ENCODE assay signal across 21 cellular contexts in genomic region chr6:6645266-6645917, GRCh38. TPM values are rescaled to one million over a fixed set of nuclear protein-coding genes. Genes with fewer than 3 reads are reported as not detected.
DNase-seq lines count a peak whose midpoint lies in the region; ATAC-seq and TF ChIP-seq lines count a peak whose summit lies in the region.
"Had no signal": no experiment of that assay in that cellular context is flagged by ENCODE, and none has a peak within 500 bp of the region (broad histone marks: within the 10 kb centered on the region; RNA-seq: fewer than 3 reads in every experiment).

No MANE protein-coding gene starts in this region.

- no TSS peak for BruUV-seq in PC-9 (replicated peaks; lab: Mats Ljungman, UMichigan)

- peak overlapping the region; percentile 24 for H3K27ac Mint-ChIP-seq in activated naive CD8-positive, alpha-beta T cell treated with anti-CD3 and anti-CD28 coated beads, Interleukin-2, amount 10 ng/mL, durations not matched to agents 7 days and 5 days
- H3K27ac Mint-ChIP-seq in activated naive CD8-positive, alpha-beta T cell treated with anti-CD3 and anti-CD28 coated beads, Interleukin-2, amount 50 U/mL, for 24 hours = no peak overlapping the region
- H3K27ac Mint-ChIP-seq: CD8-positive, alpha-beta T cell; GM23338 had no signal

- no peaks in the 10 kb centered on the region for H3F3A ChIP-seq in PC-9 (ENCODE audit: insufficient read depth, low read depth)

- CTCF ChIA-PET in PC-9 (lab: Charles Lee) = no interaction called here

- H3K27ac ChIP-seq in PC-9 = no peak overlapping the region
- H3K27ac ChIP-seq: RWPE1, SJCRH30 had no signal

- no peaks in the 10 kb centered on the region for H3K27me3 ChIP-seq in PC-9 (ENCODE audit: insufficient read depth, low read depth)
- H3K27me3 ChIP-seq: SJCRH30 had no signal

- H2AFZ ChIP-seq in PC-9 = no peak overlapping the region
- H2AFZ ChIP-seq: GM23338 had no signal

- H3K36me3 Mint-ChIP-seq in activated naive CD8-positive, alpha-beta T cell treated with anti-CD3 and anti-CD28 coated beads, Interleukin-2, amount 10 ng/mL, durations not matched to agents 7 days and 5 days = peaks cover 15% of the 10 kb centered on the region
- H3K36me3 Mint-ChIP-seq in activated naive CD8-positive, alpha-beta T cell treated with anti-CD3 and anti-CD28 coated beads, Interleukin-2, amount 50 U/mL, for 24 hours (ENCODE audit: low read depth) = no peaks in the 10 kb centered on the region
- H3K36me3 Mint-ChIP-seq: CD8-positive, alpha-beta T cell had no signal

- peak overlapping the region; percentile 16 for H3K4me3 ChIP-seq in NB4 (ENCODE audit: low read depth, low read length)
- no peak overlapping the region for H3K4me3 ChIP-seq in PC-9
- H3K4me3 ChIP-seq: GM12878, GM23338, SJCRH30 had no signal

- no peaks in the 10 kb centered on the region for H3K27me3 Mint-ChIP-seq in activated naive CD8-positive, alpha-beta T cell treated with anti-CD3 and anti-CD28 coated beads, Interleukin-2, amount 10 ng/mL, durations not matched to agents 7 days and 5 days
- no peaks in the 10 kb centered on the region for H3K27me3 Mint-ChIP-seq in activated naive CD8-positive, alpha-beta T cell treated with anti-CD3 and anti-CD28 coated beads, Interleukin-2, amount 50 U/mL, for 24 hours

- H3K36me3 ChIP-seq in PC-9 (ENCODE audit: low read depth) = no peaks in the 10 kb centered on the region
- H3K36me3 ChIP-seq: SJCRH30 had no signal

- H3K79me2 ChIP-seq in PC-9 (ENCODE audit: low read depth) = no peaks in the 10 kb centered on the region

- TF ChIP-seq CTCF in NB4 (IDR thresholded peaks at IDR 0.05; ENCODE audit: low read depth, low read length) (no peak), PC-9 (conservative IDR thresholded peaks at IDR 0.05) (no peak)

- no peak for DNase-seq in activated naive CD8-positive, alpha-beta T cell treated with anti-CD3 and anti-CD28 coated beads, Interleukin-2, amount 10 ng/mL, durations not matched to agents 7 days and 5 days
- no peak for DNase-seq in activated naive CD8-positive, alpha-beta T cell treated with anti-CD3 and anti-CD28 coated beads, Interleukin-2, amount 50 U/mL, for 24 hours
- peak; percentile 91 for DNase-seq in NB4 (ENCODE audit: low read depth)
- DNase-seq in cerebellar cortex (ENCODE audit: low spot score) = peak; percentile 69
- DNase-seq in renal cortical epithelial cell (ENCODE audit: low read depth) = peak; percentile 34
- DNase-seq in NK-92 treated with Interleukin-12 subunit alpha and Interleukin-12 subunit beta, amount 100 ng/mL, for 24 hours (lab: John Stamatoyannopoulos, UW) = no peak
- no peak for DNase-seq in PC-9
- no peak for DNase-seq in mesenteric fat pad (ENCODE audit: low spot score)
- DNase-seq: Calu3; CD8-positive, alpha-beta T cell; NCI-H1105; NCI-H1694; NCI-H2081 treated with DMSO at 0.1 percent for 48 hours; NCI-H510A treated with DMSO at 0.1 percent for 48 hours; NCI-H774; PC-3; SJCRH30 had no signal

- H4K20me1 ChIP-seq in PC-9 (ENCODE audit: insufficient read depth) = no peaks in the 10 kb centered on the region

- peaks cover 4% of the 10 kb centered on the region for H3K9me3 Mint-ChIP-seq in activated naive CD8-positive, alpha-beta T cell treated with anti-CD3 and anti-CD28 coated beads, Interleukin-2, amount 10 ng/mL, durations not matched to agents 7 days and 5 days
- H3K9me3 Mint-ChIP-seq in activated naive CD8-positive, alpha-beta T cell treated with anti-CD3 and anti-CD28 coated beads, Interleukin-2, amount 50 U/mL, for 24 hours = no peaks in the 10 kb centered on the region
- H3K9me3 Mint-ChIP-seq: CD8-positive, alpha-beta T cell; GM23338 had no signal

- H3K9me2 ChIP-seq in PC-9 (ENCODE audit: insufficient read depth) = no peaks in the 10 kb centered on the region

- no peaks in the 10 kb centered on the region for H3K9me3 ChIP-seq in PC-9 (ENCODE audit: insufficient read depth, low read depth)
- H3K9me3 ChIP-seq: SJCRH30 had no signal

- no peak for ATAC-seq in activated naive CD8-positive, alpha-beta T cell treated with anti-CD3 and anti-CD28 coated beads, Interleukin-2, amount 10 ng/mL, durations not matched to agents 7 days and 5 days (ENCODE audit: low read depth)
- no peak for ATAC-seq in activated naive CD8-positive, alpha-beta T cell treated with anti-CD3 and anti-CD28 coated beads, Interleukin-2, amount 50 U/mL, for 24 hours
- ATAC-seq: CD8-positive, alpha-beta T cell; GM12878; GM23338; HCT116; PC-3 had no signal

- no peak overlapping the region for H3K4me3 Mint-ChIP-seq in activated naive CD8-positive, alpha-beta T cell treated with anti-CD3 and anti-CD28 coated beads, Interleukin-2, amount 10 ng/mL, durations not matched to agents 7 days and 5 days
- H3K4me3 Mint-ChIP-seq in activated naive CD8-positive, alpha-beta T cell treated with anti-CD3 and anti-CD28 coated beads, Interleukin-2, amount 50 U/mL, for 24 hours = no peak overlapping the region
- H3K4me3 Mint-ChIP-seq: CD8-positive, alpha-beta T cell; GM23338 had no signal

- intact Hi-C loops in PC-9 (cut with micrococcal nuclease; ENCODE audit: unreplicated experiment) = no loop called here

- POLR2A ChIA-PET in activated naive CD8-positive, alpha-beta T cell treated with anti-CD3 and anti-CD28 coated beads, Interleukin-2, amount 10 ng/mL, durations not matched to agents 7 days and 5 days (lab: Charles Lee) = interaction anchor here (0.7 to 1.7 kb wide), 4 partner anchors 9 to 35 kb away, joined by 3 to 10 read pairs (median 4); no protein-coding TSS in a partner anchor
- POLR2A ChIA-PET in PC-9 (lab: Charles Lee; ENCODE audit: unreplicated experiment) = no interaction called here

- no peaks in the 10 kb centered on the region for H3K4me1 ChIP-seq in PC-9 (replicated peaks; ENCODE audit: insufficient read depth)
- H3K4me1 ChIP-seq: SJCRH30 had no signal

- peaks cover 24% of the 10 kb centered on the region for H3K4me1 Mint-ChIP-seq in activated naive CD8-positive, alpha-beta T cell treated with anti-CD3 and anti-CD28 coated beads, Interleukin-2, amount 10 ng/mL, durations not matched to agents 7 days and 5 days
- peaks cover 16% of the 10 kb centered on the region for H3K4me1 Mint-ChIP-seq in activated naive CD8-positive, alpha-beta T cell treated with anti-CD3 and anti-CD28 coated beads, Interleukin-2, amount 50 U/mL, for 24 hours
- H3K4me1 Mint-ChIP-seq: GM23338 had no signal

- no peak for TF ChIP-seq POLR2A in NB4 (IDR thresholded peaks at IDR 0.05; ENCODE audit: extremely low read depth, insufficient read length)

- H3K4me2 ChIP-seq in PC-9 = no peak overlapping the region
- H3K4me2 ChIP-seq: GM23338 had no signal

RNA-seq across cellular contexts. Expression of gene LY86, which starts 56.9 kb away (rescaled TPM):
- 1 to 10 TPM; 5.5 to 5.7 TPM for total RNA-seq in activated naive CD8-positive, alpha-beta T cell treated with anti-CD3 and anti-CD28 coated beads, Interleukin-2, amount 10 ng/mL, durations not matched to agents 7 days and 5 days
- total RNA-seq in renal cortical epithelial cell = not detected in 2 replicates
- not detected in 2 replicates for total RNA-seq in PC-9 (2021)
- total RNA-seq in mesenteric fat pad = 5.4 TPM
- total RNA-seq: Calu3, GM23338, PC-3, SJCRH30 had no signal

Comparison
In these comparisons a context has a peak if more than half of its experiments do, and no peak if none do; other contexts are left out.
1. DNase-seq: peak in NB4 (single experiment), cerebellar cortex (single experiment) and renal cortical epithelial cell (single experiment); none in activated naive CD8-positive, alpha-beta T cell treated with anti-CD3 and anti-CD28 coated beads, Interleukin-2, amount 10 ng/mL, durations not matched to agents 7 days and 5 days (single experiment), activated naive CD8-positive, alpha-beta T cell treated with anti-CD3 and anti-CD28 coated beads, Interleukin-2, amount 50 U/mL, for 24 hours (single experiment), NK-92 treated with Interleukin-12 subunit alpha and Interleukin-12 subunit beta, amount 100 ng/mL, for 24 hours (single experiment), PC-9 (0 of 2) and mesenteric fat pad (single experiment).